8 cellular contexts compared by ENCODE assay signal in the genomic region with DNA sequence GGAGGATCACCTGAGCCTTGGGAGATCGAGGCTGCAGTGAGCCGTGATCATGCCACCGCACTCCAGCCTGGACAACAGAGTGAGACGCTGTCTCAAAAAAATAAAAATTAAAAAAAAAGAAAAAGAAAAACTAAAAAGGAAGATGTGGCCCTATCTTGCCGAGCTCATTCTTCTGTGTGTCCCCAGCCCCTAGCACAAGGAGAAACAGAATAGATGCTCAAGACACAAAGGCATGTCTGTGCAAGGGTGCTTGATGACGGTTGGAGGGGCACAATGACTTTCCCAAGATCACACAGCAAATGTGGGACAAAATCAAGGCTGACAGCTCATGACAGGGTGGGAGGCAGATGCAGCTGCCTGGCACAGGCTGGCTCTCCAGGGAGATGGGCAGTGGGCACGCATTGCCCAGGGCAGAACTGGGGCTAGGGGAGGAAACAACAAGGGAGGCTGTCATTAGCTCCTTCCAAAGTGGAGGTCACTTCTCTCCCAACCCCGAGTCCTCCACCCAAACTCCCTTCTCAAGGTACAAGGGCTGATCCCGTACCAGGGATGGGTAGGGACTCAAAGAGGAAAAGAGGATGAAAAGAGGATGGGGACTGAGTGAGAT. TPM values are rescaled to one million over a fixed set of nuclear protein-coding genes. Genes with fewer than 3 reads are reported as not detected.
A peak's percentile ranks its signal among the peaks of the same experiment; 100 is the strongest.
DNase-seq lines count a peak whose midpoint lies in the region; ATAC-seq, FAIRE-seq and TF ChIP-seq lines count a peak whose summit lies in the region.

No MANE protein-coding gene starts in this region.

- H3K27me3 Mint-ChIP-seq in effector memory CD8-positive, alpha-beta T cell: no peaks in the 10 kb centered on the region
- no peaks in the 10 kb centered on the region for H3K27me3 Mint-ChIP-seq in neural progenitor cell (ENCODE audit: insufficient read depth, low read depth)

- H3K79me2 ChIP-seq in OCI-LY3 (ENCODE audit: low read length) (no peaks in the 10 kb centered on the region), neural progenitor cell (ENCODE audit: low read depth) (no peaks in the 10 kb centered on the region)

- peak overlapping the region; percentile 63 to 81 (median 70) for H3K4me3 ChIP-seq in BLaER1 treated with 17β-estradiol and CSF1 and Interleukin-3, amounts not matched to agents 10 nM and 100 nM
- H3K4me3 ChIP-seq in OCI-LY3 (ENCODE audit: low read length) (peak overlapping the region; percentile 81), neural progenitor cell (peak overlapping the region; percentile 79)

- H4K20me1 ChIP-seq in BLaER1 treated with 17β-estradiol and CSF1 and Interleukin-3, amounts not matched to agents 10 nM and 100 nM: peaks cover 0 to 5% (median 0%) of the 10 kb centered on the region in 11 experiments; a peak in 3 of 22 replicates
- no peaks in the 10 kb centered on the region for H4K20me1 ChIP-seq in OCI-LY3 (ENCODE audit: insufficient read depth, low read length)
- H4K20me1 ChIP-seq in neural progenitor cell (ENCODE audit: low read depth): peaks cover 7% of the 10 kb centered on the region

- H3K4me1 Mint-ChIP-seq in effector memory CD8-positive, alpha-beta T cell (ENCODE audit: low read depth in 2 of 2): peaks cover 13 to 19% of the 10 kb centered on the region in 2 donors
- peaks cover 16% of the 10 kb centered on the region for H3K4me1 Mint-ChIP-seq in neural progenitor cell

- TF ChIP-seq CTCF in OCI-LY3 (IDR thresholded peaks at IDR 0.05; ENCODE audit: low read depth, low read length) (no peak), neural progenitor cell (IDR thresholded peaks at IDR 0.05) (no peak)

- no peaks in the 10 kb centered on the region for H3K36me3 Mint-ChIP-seq in effector memory CD8-positive, alpha-beta T cell (ENCODE audit: insufficient read depth)
- H3K36me3 Mint-ChIP-seq in neural progenitor cell: peaks cover 12% of the 10 kb centered on the region

- no peaks in the 10 kb centered on the region for H3K27me3 ChIP-seq in BLaER1 treated with 17β-estradiol and CSF1 and Interleukin-3, amounts not matched to agents 10 nM and 100 nM
- no peaks in the 10 kb centered on the region for H3K27me3 ChIP-seq in OCI-LY3 (ENCODE audit: low read depth, low read length)
- H3K27me3 ChIP-seq in neural progenitor cell: no peaks in the 10 kb centered on the region

- H3K4me3 Mint-ChIP-seq in effector memory CD8-positive, alpha-beta T cell: peak overlapping the region; percentile 85 to 90
- H3K4me3 Mint-ChIP-seq in neural progenitor cell: peak overlapping the region; percentile 96

- peak overlapping the region; percentile 71 to 87 for H3K27ac Mint-ChIP-seq in effector memory CD8-positive, alpha-beta T cell
- peak overlapping the region; percentile 95 for H3K27ac Mint-ChIP-seq in neural progenitor cell

- H3K9me3 Mint-ChIP-seq in effector memory CD8-positive, alpha-beta T cell: no peaks in the 10 kb centered on the region
- H3K9me3 Mint-ChIP-seq in neural progenitor cell: no peaks in the 10 kb centered on the region

- ATAC-seq in effector memory CD8-positive, alpha-beta T cell (replicated peaks): no peak

- peaks cover 0 to 25% (median 9%) of the 10 kb centered on the region in 11 experiments; a peak in 14 of 22 replicates for H3K9me3 ChIP-seq in BLaER1 treated with 17β-estradiol and CSF1 and Interleukin-3, amounts not matched to agents 10 nM and 100 nM (replicated peaks in 1 of 11)
- H3K9me3 ChIP-seq in OCI-LY3 (ENCODE audit: insufficient read depth, low read length) (no peaks in the 10 kb centered on the region), neural progenitor cell (ENCODE audit: low read depth) (no peaks in the 10 kb centered on the region)

- peak overlapping the region; percentile 83 to 97 (median 92) for H3K4me2 ChIP-seq in BLaER1 treated with 17β-estradiol and CSF1 and Interleukin-3, amounts not matched to agents 10 nM and 100 nM
- H3K4me2 ChIP-seq in OCI-LY3 (ENCODE audit: low read length) (peak overlapping the region; percentile 95), neural progenitor cell (peak overlapping the region; percentile 78)

- H2AFZ ChIP-seq in OCI-LY3 (ENCODE audit: low read depth, low read length) (peak overlapping the region; percentile 40), neural progenitor cell (replicated peaks) (peak overlapping the region; percentile 21)

- DNase-seq in effector memory CD8-positive, alpha-beta T cell: no peak
- DNase-seq in neural progenitor cell (ENCODE audit: low spot score) (no peak), frontal cortex (ENCODE audit: low spot score in 2 of 2) (no peak), hepatic stellate cell (ENCODE audit: low spot score) (no peak), NCI-H748 treated with DMSO at 0.1 percent for 48 hours (lab: John Stamatoyannopoulos, UW) (no peak), SW 1271 (lab: John Stamatoyannopoulos, UW) (no peak)

- H3F3A ChIP-seq in neural progenitor cell (ENCODE audit: low read depth): peaks cover 32% of the 10 kb centered on the region

- no peak for FAIRE-seq in frontal cortex (lab: Jason Lieb, UNC)

- H3K36me3 ChIP-seq in BLaER1 treated with 17β-estradiol and CSF1 and Interleukin-3, amounts not matched to agents 10 nM and 100 nM: peaks cover 0 to 48% (median 8%) of the 10 kb centered on the region in 11 experiments; a peak in 8 of 22 replicates
- peaks cover 7% of the 10 kb centered on the region for H3K36me3 ChIP-seq in OCI-LY3 (replicated peaks; ENCODE audit: low read depth, low read length)
- no peaks in the 10 kb centered on the region for H3K36me3 ChIP-seq in neural progenitor cell

- peaks cover 14 to 36% (median 22%) of the 10 kb centered on the region in 10 experiments for H3K4me1 ChIP-seq in BLaER1 treated with 17β-estradiol and CSF1 and Interleukin-3, amounts not matched to agents 10 nM and 100 nM
- H3K4me1 ChIP-seq in OCI-LY3 (ENCODE audit: low read length) (peaks cover 12% of the 10 kb centered on the region), neural progenitor cell (peaks cover 5% of the 10 kb centered on the region)

- peak overlapping the region in 7 of 11 experiments; percentile 80 to 95 (median 88); a peak in 11 of 22 replicates for H3K27ac ChIP-seq in BLaER1 treated with 17β-estradiol and CSF1 and Interleukin-3, amounts not matched to agents 10 nM and 100 nM
- H3K27ac ChIP-seq in OCI-LY3 (ENCODE audit: low read length) (no peak overlapping the region), neural progenitor cell (no peak overlapping the region)

- H3K9ac ChIP-seq in BLaER1 treated with 17β-estradiol and CSF1 and Interleukin-3, amounts not matched to agents 10 nM and 100 nM: peak overlapping the region; percentile 79 to 93 (median 85); a peak in 21 of 22 replicates
- H3K9ac ChIP-seq in OCI-LY3 (ENCODE audit: low read length) (peak overlapping the region; percentile 90), neural progenitor cell (no peak overlapping the region)

RNA-seq across cellular contexts. Expression of gene NRSN2, which starts 0.8 kb away (rescaled TPM):
- 8.8 and 20.1 TPM in 2 replicates for total RNA-seq in neural progenitor cell (ENCODE audit: low replicate concordance)
- total RNA-seq in frontal cortex: 26.1 TPM

RNA-seq across cellular contexts. Expression of gene SOX12, which starts 20.8 kb away (rescaled TPM):
- total RNA-seq in neural progenitor cell (ENCODE audit: low replicate concordance): 5.3 and 26.6 TPM in 2 replicates
- 7.7 TPM for total RNA-seq in frontal cortex

RNA-seq across cellular contexts. Expression of gene TRIB3, which starts 34.4 kb away (rescaled TPM):
- 0.43 and 3.7 TPM in 2 replicates for total RNA-seq in neural progenitor cell (ENCODE audit: low replicate concordance)
- 12.6 TPM for total RNA-seq in frontal cortex

RNA-seq across cellular contexts. Expression of gene ZCCHC3, which starts 48.8 kb away (rescaled TPM):
- total RNA-seq in neural progenitor cell (ENCODE audit: low replicate concordance) (24.2 and 43.4 TPM in 2 replicates), frontal cortex (26.9 TPM)

RNA-seq across cellular contexts. Expression of gene C20orf96, which starts 55.6 kb away (rescaled TPM):
- 5.0 and 6.0 TPM in 2 replicates for total RNA-seq in neural progenitor cell (ENCODE audit: low replicate concordance)
- 7.3 TPM for total RNA-seq in frontal cortex

Comparison
In these comparisons a context has a peak if more than half of its experiments do, and no peak if none do; other contexts are left out.
1. H3K27ac ChIP-seq: peak in BLaER1 treated with 17β-estradiol and CSF1 and Interleukin-3, amounts not matched to agents 10 nM and 100 nM (7 of 11); none in OCI-LY3 (single experiment) and neural progenitor cell (single experiment).
2. Peak in every context shown above with its lines, with median percentiles within 50 percentile points of each other: H3K4me2 ChIP-seq and H3K4me3 ChIP-seq.